1 cellular context compared by ENCODE assay signal in the genomic region with DNA sequence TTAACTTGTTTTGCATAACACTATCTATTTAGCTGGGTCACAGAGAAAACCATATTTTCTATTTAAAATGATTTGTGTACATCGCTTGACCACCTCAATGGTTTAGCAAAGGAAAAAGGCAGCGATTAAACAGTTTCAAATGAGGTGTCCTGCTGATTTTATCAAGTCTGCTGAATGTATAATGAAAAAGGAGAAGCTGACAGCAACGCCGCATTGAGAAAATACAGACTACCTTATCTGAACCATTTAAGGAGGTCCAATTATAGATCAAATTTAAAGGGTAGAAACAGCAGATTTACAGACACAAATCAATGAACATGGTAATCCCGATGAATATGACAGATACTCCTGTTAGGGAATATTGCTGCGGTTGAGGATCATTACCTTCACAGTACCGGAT.
A peak's percentile ranks its signal among the peaks of the same experiment; 100 is the strongest.
TF ChIP-seq lines count a peak whose summit lies in the region.

No MANE protein-coding gene starts in this region.

TF ChIP-seq in SK-N-SH, 30 proteins besides CTCF, POLR2A, EP300 and RAD21 (continued from another document):
- TF ChIP-seq YY1 (IDR thresholded peaks at IDR 0.05; ENCODE audit: low read depth) (no peak), FOXM1 (IDR thresholded peaks at IDR 0.05; ENCODE audit: low read depth) (no peak), ELF1 (IDR thresholded peaks at IDR 0.05) (no peak)
- TF ChIP-seq, protein P1, sequence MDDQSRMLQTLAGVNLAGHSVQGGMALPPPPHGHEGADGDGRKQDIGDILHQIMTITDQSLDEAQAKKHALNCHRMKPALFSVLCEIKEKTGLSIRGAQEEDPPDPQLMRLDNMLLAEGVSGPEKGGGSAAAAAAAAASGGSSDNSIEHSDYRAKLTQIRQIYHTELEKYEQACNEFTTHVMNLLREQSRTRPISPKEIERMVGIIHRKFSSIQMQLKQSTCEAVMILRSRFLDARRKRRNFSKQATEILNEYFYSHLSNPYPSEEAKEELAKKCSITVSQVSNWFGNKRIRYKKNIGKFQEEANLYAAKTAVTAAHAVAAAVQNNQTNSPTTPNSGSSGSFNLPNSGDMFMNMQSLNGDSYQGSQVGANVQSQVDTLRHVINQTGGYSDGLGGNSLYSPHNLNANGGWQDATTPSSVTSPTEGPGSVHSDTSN (IDR thresholded peaks at IDR 0.05), result peak; percentile 8; the same call in 1 of the 2 replicates
- TF ChIP-seq, protein P2, sequence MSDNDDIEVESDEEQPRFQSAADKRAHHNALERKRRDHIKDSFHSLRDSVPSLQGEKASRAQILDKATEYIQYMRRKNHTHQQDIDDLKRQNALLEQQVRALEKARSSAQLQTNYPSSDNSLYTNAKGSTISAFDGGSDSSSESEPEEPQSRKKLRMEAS (IDR thresholded peaks at IDR 0.05; ENCODE audit: low read depth), result no peak
